In the genomic region with DNA sequence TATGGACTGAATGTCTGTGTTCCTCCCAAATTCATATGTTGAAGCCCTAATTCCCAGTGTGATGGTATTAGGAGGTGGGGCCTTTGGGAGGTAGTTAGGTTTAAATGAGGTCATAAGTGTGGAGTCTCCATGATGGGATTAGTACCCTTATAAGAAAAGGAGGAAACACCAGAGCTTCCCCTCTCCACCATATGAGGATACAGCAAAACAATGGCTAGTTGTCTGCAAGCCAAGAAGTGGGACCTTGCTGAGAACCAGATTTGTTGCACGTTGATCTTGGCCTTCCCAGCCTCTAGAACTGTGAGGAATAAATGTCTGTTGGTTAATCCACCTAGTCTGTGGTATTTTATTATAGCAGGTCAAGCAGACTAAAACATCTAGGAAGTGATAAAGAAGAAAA, we compare ENCODE assay signal across 15 cellular contexts.
"Had no signal": no experiment of that assay in that cellular context is flagged by ENCODE, and none has a peak within 500 bp of the region (broad histone marks: within the 10 kb centered on the region; RNA-seq: fewer than 3 reads in every experiment).

No MANE protein-coding gene starts in this region.

- DNase-seq: effector CD8-positive, alpha-beta T cell; effector memory CD8-positive, alpha-beta T cell; endodermal cell; foreskin keratinocyte; glutamatergic neuron; head of caudate nucleus; heart right ventricle; hippocampal formation; left cardiac atrium; left lung; left ventricle myocardium superior; lower lobe of right lung; mesenchymal stem cell; mucosa of descending colon; naive B cell had no signal
